In the genomic region with DNA sequence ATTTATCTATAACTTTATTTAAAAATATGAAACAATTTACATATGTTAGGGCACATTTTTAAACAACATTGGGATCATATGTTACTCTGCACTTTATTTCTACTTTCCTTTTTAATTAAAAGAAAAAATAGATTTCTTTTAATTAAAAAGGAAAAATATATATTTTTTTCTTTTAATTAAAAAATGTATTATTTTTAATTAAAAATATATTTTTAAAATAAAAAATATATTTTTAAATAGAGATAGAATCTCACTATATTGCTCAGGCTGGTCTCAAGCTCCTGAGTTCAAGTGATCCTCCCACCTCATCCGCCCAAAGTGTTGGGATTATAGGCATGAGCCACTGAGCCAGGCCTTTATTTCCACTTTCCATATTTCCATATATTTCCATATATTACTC, we compare ENCODE assay signal across 25 cellular contexts.
"Had no signal": no experiment of that assay in that cellular context is flagged by ENCODE, and none has a peak within 500 bp of the region (broad histone marks: within the 10 kb centered on the region; RNA-seq: fewer than 3 reads in every experiment).

No MANE protein-coding gene starts in this region.

- FAIRE-seq: endothelial cell of umbilical vein, keratinocyte had no signal

- H3K36me3 ChIP-seq: colonic mucosa, esophagus muscularis mucosa, ovary, right lobe of liver, suprapubic skin, transverse colon, upper lobe of right lung, uterus had no signal

- H3K4me1 ChIP-seq: colonic mucosa, esophagus muscularis mucosa, foreskin keratinocyte, right lobe of liver, upper lobe of right lung, uterus had no signal

- H3K9me3 ChIP-seq: colonic mucosa, esophagus muscularis mucosa, ovary, right lobe of liver, upper lobe of right lung, uterus had no signal

- H3K4me3 ChIP-seq: colonic mucosa, esophagus muscularis mucosa, lung, ovary, right lobe of liver, smooth muscle cell, suprapubic skin, transverse colon, upper lobe of right lung, uterus had no signal

- DNase-seq: colonic mucosa; effector CD8-positive, alpha-beta T cell; endodermal cell; foreskin keratinocyte; hypothalamus; immature natural killer cell; natural killer cell; occipital lobe; ovary; right lobe of liver; stimulated activated CD4-positive, alpha-beta T cell treated with anti-CD3 and anti-CD28 coated beads, Interleukin-12 subunit alpha, Interleukin-12 subunit beta, amount 100 ng/mL, for 4 hours; stimulated activated CD4-positive, alpha-beta T cell treated with anti-CD3 and anti-CD28 coated beads, Interleukin-1b, Interleukin-23, amount 100 ng/mL, for 48 hours; stimulated activated CD4-positive, alpha-beta T cell treated with anti-CD3 and anti-CD28 coated beads, Interleukin-4, amount 100 ng/mL, for 1 hour; stimulated activated CD8-positive, alpha-beta memory T cell treated with anti-CD3 and anti-CD28 coated beads, Interleukin-4, amount 100 ng/mL, for 48 hours; stimulated activated naive CD4-positive, alpha-beta T cell; stimulated activated naive CD8-positive, alpha-beta T cell treated with anti-CD3 and anti-CD28 coated beads, Interleukin-15, amount 100 ng/mL, for 72 hours; transverse colon; upper lobe of right lung; uterus had no signal

- H3K27ac ChIP-seq: colonic mucosa, esophagus muscularis mucosa, foreskin keratinocyte, ovary, right lobe of liver, transverse colon, upper lobe of right lung, uterus had no signal
